ENCODE assay signal across 8 cellular contexts in genomic region chr22:49046546-49047305, GRCh38.
A peak's percentile ranks its signal among the peaks of the same experiment; 100 is the strongest.
DNase-seq lines count a peak whose midpoint lies in the region; ATAC-seq and TF ChIP-seq lines count a peak whose summit lies in the region.

No MANE protein-coding gene starts in this region.

- DNase-seq in NCI-H2081 (lab: John Stamatoyannopoulos, UW), result peak; percentile 51 to 58
- no peak for DNase-seq in NCI-H2081 treated with DMSO at 0.1 percent for 48 hours (lab: John Stamatoyannopoulos, UW)
- peak; percentile 23 for DNase-seq in NCI-H460 (ENCODE audit: extremely low read depth, low read depth)
- DNase-seq in activated naive CD8-positive, alpha-beta T cell treated with anti-CD3 and anti-CD28 coated beads, Interleukin-2, amount 10 ng/mL, durations not matched to agents 7 days and 5 days, result peak; percentile 42
- peak; percentile 23 to 43 for DNase-seq in uterus
- DNase-seq in NCI-H2227 treated with DMSO at 0.1 percent for 48 hours (lab: John Stamatoyannopoulos, UW), result no peak
- DNase-seq in GM03348 (ENCODE audit: low spot score), result no peak

- peak; percentile 56 for TF ChIP-seq CTCF in liver (IDR thresholded peaks at IDR 0.05; ENCODE audit: low read depth, low read length, missing input control)
- TF ChIP-seq CTCF in uterus (IDR thresholded peaks at IDR 0.05), result peak; percentile 6 to 60 (median 36)

- no peak overlapping the region for H3K27ac Mint-ChIP-seq in activated naive CD8-positive, alpha-beta T cell treated with anti-CD3 and anti-CD28 coated beads, Interleukin-2, amount 10 ng/mL, durations not matched to agents 7 days and 5 days

- peak; percentile 75 to 82 for TF ChIP-seq RAD21 in liver (IDR thresholded peaks at IDR 0.05)

- H3K27me3 Mint-ChIP-seq in activated naive CD8-positive, alpha-beta T cell treated with anti-CD3 and anti-CD28 coated beads, Interleukin-2, amount 10 ng/mL, durations not matched to agents 7 days and 5 days, result peaks cover 2% of the 10 kb centered on the region

- WGBS in liver, result 46% methylated on average over 17 of the region's 17 CpGs

- no peaks in the 10 kb centered on the region for H3K9me3 Mint-ChIP-seq in activated naive CD8-positive, alpha-beta T cell treated with anti-CD3 and anti-CD28 coated beads, Interleukin-2, amount 10 ng/mL, durations not matched to agents 7 days and 5 days

- H3K4me3 ChIP-seq in liver (ENCODE audit: low read depth in 1 of 3, low read length in 3 of 3) (no peak overlapping the region), uterus (no peak overlapping the region)

- no peak overlapping the region for H3K4me3 Mint-ChIP-seq in activated naive CD8-positive, alpha-beta T cell treated with anti-CD3 and anti-CD28 coated beads, Interleukin-2, amount 10 ng/mL, durations not matched to agents 7 days and 5 days

- no peak for TF ChIP-seq POLR2A in uterus (IDR thresholded peaks at IDR 0.05)

- H3K9me3 ChIP-seq in liver (ENCODE audit: control insufficient read depth in 4 of 4, low read length in 3 of 4) (no peaks in the 10 kb centered on the region), uterus (no peaks in the 10 kb centered on the region)

- H3K36me3 Mint-ChIP-seq in activated naive CD8-positive, alpha-beta T cell treated with anti-CD3 and anti-CD28 coated beads, Interleukin-2, amount 10 ng/mL, durations not matched to agents 7 days and 5 days, result no peaks in the 10 kb centered on the region

- intact Hi-C loops in uterus (cut with DNase I; ENCODE audit: low total_unique reads), result no loop called here

- H3K4me1 Mint-ChIP-seq in activated naive CD8-positive, alpha-beta T cell treated with anti-CD3 and anti-CD28 coated beads, Interleukin-2, amount 10 ng/mL, durations not matched to agents 7 days and 5 days, result no peaks in the 10 kb centered on the region

- H3K27ac ChIP-seq in liver (ENCODE audit: low read depth in 1 of 2, low read length in 2 of 2) (no peak overlapping the region), uterus (no peak overlapping the region)

- POLR2A ChIA-PET in activated naive CD8-positive, alpha-beta T cell treated with anti-CD3 and anti-CD28 coated beads, Interleukin-2, amount 10 ng/mL, durations not matched to agents 7 days and 5 days (lab: Charles Lee), result no interaction called here

- no peaks in the 10 kb centered on the region for H3K36me3 ChIP-seq in liver (ENCODE audit: control insufficient read depth in 4 of 4, insufficient read depth in 3 of 4, low read depth in 1 of 4, low read length in 3 of 4)
- H3K36me3 ChIP-seq in uterus, result no peaks in the 10 kb centered on the region

- ATAC-seq in activated naive CD8-positive, alpha-beta T cell treated with anti-CD3 and anti-CD28 coated beads, Interleukin-2, amount 10 ng/mL, durations not matched to agents 7 days and 5 days (ENCODE audit: low read depth), result no peak

- peaks cover 0 to 6% (median 0%) of the 10 kb centered on the region in 4 donors for H3K27me3 ChIP-seq in liver (ENCODE audit: control insufficient read depth in 4 of 4, insufficient read depth in 4 of 4, low read length in 3 of 4)
- H3K27me3 ChIP-seq in uterus, result no peaks in the 10 kb centered on the region

- no peak overlapping the region for H3K9ac ChIP-seq in liver (ENCODE audit: low read depth in 1 of 2, low read length in 2 of 2)

- no peaks in the 10 kb centered on the region for H3K4me1 ChIP-seq in liver (ENCODE audit: control insufficient read depth in 4 of 4, insufficient read depth in 4 of 4, low read length in 3 of 4)
- no peaks in the 10 kb centered on the region for H3K4me1 ChIP-seq in uterus

TF ChIP-seq in liver, 16 proteins besides CTCF, POLR2A, EP300 and RAD21:
- TF ChIP-seq FOXA2 (IDR thresholded peaks at IDR 0.05) (no peak), YY1 (IDR thresholded peaks at IDR 0.05) (no peak), FOXA1 (IDR thresholded peaks at IDR 0.05) (no peak), MAX (IDR thresholded peaks at IDR 0.05) (no peak), JUND (IDR thresholded peaks at IDR 0.05) (no peak), NR2F2 (IDR thresholded peaks at IDR 0.05) (no peak), HNF4A (conservative IDR thresholded peaks at IDR 0.05) (no peak), ZBTB33 (IDR thresholded peaks at IDR 0.05) (no peak), REST (IDR thresholded peaks at IDR 0.05) (no peak), GABPA (IDR thresholded peaks at IDR 0.05 in 1 of 2, conservative IDR thresholded peaks at IDR 0.05 in 1 of 2) (no peak), TAF1 (conservative IDR thresholded peaks at IDR 0.05) (no peak), HNF4G (IDR thresholded peaks at IDR 0.05) (no peak), EGR1 (IDR thresholded peaks at IDR 0.05; ENCODE audit: low read depth in 2 of 2) (no peak), SP1 (IDR thresholded peaks at IDR 0.05) (no peak), RXRA (IDR thresholded peaks at IDR 0.05) (no peak)
- TF ChIP-seq, protein P1, sequence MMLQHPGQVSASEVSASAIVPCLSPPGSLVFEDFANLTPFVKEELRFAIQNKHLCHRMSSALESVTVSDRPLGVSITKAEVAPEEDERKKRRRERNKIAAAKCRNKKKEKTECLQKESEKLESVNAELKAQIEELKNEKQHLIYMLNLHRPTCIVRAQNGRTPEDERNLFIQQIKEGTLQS (IDR thresholded peaks at IDR 0.05), result no peak

Comparison
In these comparisons a context has a peak if more than half of its experiments do, and no peak if none do; other contexts are left out.
1. DNase-seq: peak in NCI-H2081 (2 of 2), NCI-H460 (single experiment), activated naive CD8-positive, alpha-beta T cell treated with anti-CD3 and anti-CD28 coated beads, Interleukin-2, amount 10 ng/mL, durations not matched to agents 7 days and 5 days (single experiment) and uterus (2 of 2); none in NCI-H2081 treated with DMSO at 0.1 percent for 48 hours (single experiment), NCI-H2227 treated with DMSO at 0.1 percent for 48 hours (single experiment) and GM03348 (single experiment).